Comparison of ENCODE assay signal across 19 cellular contexts in the genomic region with DNA sequence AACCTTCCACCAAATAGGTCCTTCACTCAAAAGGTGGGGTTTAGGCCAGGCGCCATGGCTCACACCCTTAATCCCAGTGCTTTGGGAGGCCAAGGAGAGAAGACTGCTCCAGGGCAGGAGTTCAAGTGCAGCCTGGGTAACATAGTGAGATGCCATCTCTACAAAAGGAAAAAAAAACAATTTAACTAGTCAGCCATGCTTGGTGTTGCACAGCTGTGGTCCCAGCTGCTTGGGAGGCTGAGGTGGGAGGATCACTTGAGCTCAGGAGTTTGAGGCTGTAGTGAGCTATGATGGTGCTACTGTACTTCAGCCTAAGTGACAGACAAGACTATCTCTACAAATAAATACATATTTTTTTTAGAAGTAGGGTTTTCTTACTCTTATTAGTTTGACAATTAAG.
"Had no signal": no experiment of that assay in that cellular context is flagged by ENCODE, and none has a peak within 500 bp of the region (broad histone marks: within the 10 kb centered on the region; RNA-seq: fewer than 3 reads in every experiment).

No MANE protein-coding gene starts in this region.

- H3K79me2 ChIP-seq: parathyroid adenoma had no signal

- H3K27ac ChIP-seq: parathyroid adenoma, thyroid gland had no signal

- H2AFZ ChIP-seq: parathyroid adenoma had no signal

- H3K4me3 ChIP-seq: lung, thyroid gland had no signal

- H3K9me3 ChIP-seq: thyroid gland had no signal

- H3K4me1 ChIP-seq: parathyroid adenoma, thyroid gland had no signal

- DNase-seq: activated CD4-positive, alpha-beta T cell treated with anti-CD3 and anti-CD28 coated beads for 48 hours; activated CD8-positive, alpha-beta memory T cell treated with anti-CD3 and anti-CD28 coated beads, Interleukin-2, amount 50 U/mL, for 4 hours; activated CD8-positive, alpha-beta T cell treated with anti-CD3 and anti-CD28 coated beads, Interleukin-2, amount 10 ng/mL, durations not matched to agents 7 days and 5 days; activated gamma-delta T cell; activated naive CD8-positive, alpha-beta T cell treated with anti-CD3 and anti-CD28 coated beads for 36 hours; activated T-cell treated with anti-CD3 and anti-CD28 coated beads, Interleukin-2, amount 50 U/mL, for 72 hours; cerebellar nuclear complex; dermis blood vessel endothelial cell; effector memory CD8-positive, alpha-beta T cell; left colon; midbrain; stimulated activated CD4-positive, alpha-beta T cell treated with anti-CD3 and anti-CD28 coated beads, Interleukin-15, amount 100 ng/mL, for 24 hours; stimulated activated CD4-positive, alpha-beta T cell treated with anti-CD3 and anti-CD28 coated beads, Interleukin-4, amount 100 ng/mL, for 1 hour; stimulated activated naive B cell treated with anti-CD40 and anti-IgM and Interleukin-4, amounts not matched to agents 10 μg/mL and 1 μg/mL and 100 μg/mL, for 72 hours; T-helper 17 cell; thyroid gland had no signal

- H3K9ac ChIP-seq: parathyroid adenoma had no signal

- FAIRE-seq: frontal cortex had no signal

- H3K27me3 ChIP-seq: thyroid gland had no signal

- H3K36me3 ChIP-seq: thyroid gland had no signal
